Comparison of ENCODE assay signal across 16 cellular contexts in genomic region chr21:26554365-26554764, GRCh38. TPM values are rescaled to one million over a fixed set of nuclear protein-coding genes. Genes with fewer than 3 reads are reported as not detected.
DNase-seq lines count a peak whose midpoint lies in the region; TF ChIP-seq lines count a peak whose summit lies in the region.
"Had no signal": no experiment of that assay in that cellular context is flagged by ENCODE, and none has a peak within 500 bp of the region (broad histone marks: within the 10 kb centered on the region; RNA-seq: fewer than 3 reads in every experiment).

No MANE protein-coding gene starts in this region.

- peak; percentile 9 to 57 for DNase-seq in NCI-H524 (lab: John Stamatoyannopoulos, UW)
- DNase-seq in NCI-H524 treated with DMSO at 0.1 percent for 48 hours (lab: John Stamatoyannopoulos, UW), result no peak
- DNase-seq in NCI-H2081 (lab: John Stamatoyannopoulos, UW), result peak; percentile 61 to 91
- peak; percentile 99 for DNase-seq in SK-N-DZ (ENCODE audit: low spot score)
- peak; percentile 17 for DNase-seq in pons (ENCODE audit: low spot score)
- no peak for DNase-seq in hippocampal formation (lab: John Stamatoyannopoulos, UW)
- no peak for DNase-seq in HEK293T (ENCODE audit: extremely low spot score)
- DNase-seq in NCI-H1694 treated with DMSO at 0.1 percent for 48 hours (lab: John Stamatoyannopoulos, UW), result no peak
- DNase-seq: 8988T; GF-D8; H9; IMR-90; NCI-H187; NK-92 treated with Interleukin-12 subunit alpha and Interleukin-12 subunit beta, amount 100 ng/mL, for 24 hours; Peyer's patch had no signal

- POLR2A ChIA-PET in HEK293T (lab: Yijun Ruan, JAX), result no interaction called here

- CTCF ChIA-PET in HEK293T (lab: Yijun Ruan, JAX), result no interaction called here

TF ChIP-seq in HEK293T, 16 proteins besides CTCF, POLR2A, EP300 and RAD21:
- no peak for TF ChIP-seq ELF4 (IDR thresholded peaks at IDR 0.05)
- no peak for TF ChIP-seq SP1 (IDR thresholded peaks at IDR 0.05)
- no peak for TF ChIP-seq FOXM1 (IDR thresholded peaks at IDR 0.05; ENCODE audit: borderline replicate concordance)
- no peak for TF ChIP-seq HDGF (IDR thresholded peaks at IDR 0.05; ENCODE audit: borderline replicate concordance)
- no peak for TF ChIP-seq FOXK2 (IDR thresholded peaks at IDR 0.05)
- no peak for TF ChIP-seq NFRKB (IDR thresholded peaks at IDR 0.05)
- no peak for TF ChIP-seq CTBP1 (IDR thresholded peaks at IDR 0.05; ENCODE audit: borderline replicate concordance)
- no peak for TF ChIP-seq ARNT (IDR thresholded peaks at IDR 0.05)
- no peak for TF ChIP-seq LEF1 (IDR thresholded peaks at IDR 0.05; ENCODE audit: borderline replicate concordance)
- TF ChIP-seq, protein P1, sequence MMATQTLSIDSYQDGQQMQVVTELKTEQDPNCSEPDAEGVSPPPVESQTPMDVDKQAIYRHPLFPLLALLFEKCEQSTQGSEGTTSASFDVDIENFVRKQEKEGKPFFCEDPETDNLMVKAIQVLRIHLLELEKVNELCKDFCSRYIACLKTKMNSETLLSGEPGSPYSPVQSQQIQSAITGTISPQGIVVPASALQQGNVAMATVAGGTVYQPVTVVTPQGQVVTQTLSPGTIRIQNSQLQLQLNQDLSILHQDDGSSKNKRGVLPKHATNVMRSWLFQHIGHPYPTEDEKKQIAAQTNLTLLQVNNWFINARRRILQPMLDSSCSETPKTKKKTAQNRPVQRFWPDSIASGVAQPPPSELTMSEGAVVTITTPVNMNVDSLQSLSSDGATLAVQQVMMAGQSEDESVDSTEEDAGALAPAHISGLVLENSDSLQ (IDR thresholded peaks at IDR 0.05), result no peak
- no peak for TF ChIP-seq BHLHE40 (IDR thresholded peaks at IDR 0.05; ENCODE audit: borderline replicate concordance)
- no peak for TF ChIP-seq L3MBTL2 (conservative IDR thresholded peaks at IDR 0.05)
- no peak for TF ChIP-seq SUZ12 (IDR thresholded peaks at IDR 0.05)
- TF ChIP-seq TARDBP (IDR thresholded peaks at IDR 0.05), result no peak
- TF ChIP-seq ZNF384 (IDR thresholded peaks at IDR 0.05), result no peak
- no peak for TF ChIP-seq FOXA1 (IDR thresholded peaks at IDR 0.05)
TF ChIP-seq in HEK293T: peak in this region for 0.

RNA-seq across cellular contexts. Expression of gene CYYR1, which starts 18.7 kb away (rescaled TPM):
- polyA plus RNA-seq in SK-N-DZ (2014; cell fraction: cytosol; rRNA removed), result 0.15 TPM in 1 of 2 replicates, not detected in the other
- polyA plus RNA-seq in SK-N-DZ (2014; cell fraction: nucleus; rRNA removed), result 0.21 TPM in 1 of 2 replicates, not detected in the other
- polyA plus RNA-seq: AG04450, IMR-90 had no signal

Comparison
In these comparisons a context has a peak if more than half of its experiments do, and no peak if none do; other contexts are left out.
1. DNase-seq: peak in NCI-H524 (2 of 2), NCI-H2081 (2 of 2), SK-N-DZ (single experiment) and pons (single experiment); none in NCI-H524 treated with DMSO at 0.1 percent for 48 hours (single experiment), hippocampal formation (0 of 2), HEK293T (single experiment) and NCI-H1694 treated with DMSO at 0.1 percent for 48 hours (single experiment).